ENCODE assay signal across 2 cellular contexts in genomic region chr6:79546186-79546585, GRCh38.
A peak's percentile ranks its signal among the peaks of the same experiment; 100 is the strongest.
TF ChIP-seq lines count a peak whose summit lies in the region.

No MANE protein-coding gene starts in this region.

TF ChIP-seq in IMR-90, 13 proteins besides CTCF, POLR2A, EP300 and RAD21:
- no peak for TF ChIP-seq CEBPB (IDR thresholded peaks at IDR 0.05; ENCODE audit: low read depth, low read length)
- TF ChIP-seq RCOR1 (IDR thresholded peaks at IDR 0.05; ENCODE audit: insufficient replicate concordance, low read length), result no peak
- TF ChIP-seq MAZ (IDR thresholded peaks at IDR 0.05; ENCODE audit: borderline replicate concordance, low read depth, low read length), result no peak

TF ChIP-seq in GM12878, 131 proteins besides CTCF, POLR2A, EP300 and RAD21:
- TF ChIP-seq GABPA (IDR thresholded peaks at IDR 0.05; ENCODE audit: low read depth), result no peak
- TF ChIP-seq SPI1 (IDR thresholded peaks at IDR 0.05; ENCODE audit: borderline replicate concordance, insufficient read depth, low read depth, low read length), result peak; percentile 12; the same call in 1 of the 2 replicates
- no peak for TF ChIP-seq BMI1 (IDR thresholded peaks at IDR 0.05; ENCODE audit: borderline replicate concordance)
- no peak for TF ChIP-seq CBX5 (IDR thresholded peaks at IDR 0.05; ENCODE audit: low read depth)
- no peak for TF ChIP-seq MEF2A (IDR thresholded peaks at IDR 0.05; ENCODE audit: insufficient read depth, low read depth, low read length)
- TF ChIP-seq IKZF2 (IDR thresholded peaks at IDR 0.05), result 0 out of 4 replicates have a peak, but pooled peaks of 1 of the 2 experiments have one; percentile 23
- no peak for TF ChIP-seq MLLT1 (IDR thresholded peaks at IDR 0.05)
- 0 out of 2 replicates have a peak, but pooled peaks have one; percentile 10 for TF ChIP-seq JUNB (IDR thresholded peaks at IDR 0.05)
- no peak for TF ChIP-seq TCF12 (IDR thresholded peaks at IDR 0.05; ENCODE audit: low read depth, low read length)
- no peak for TF ChIP-seq E2F8 (IDR thresholded peaks at IDR 0.05; ENCODE audit: low read depth, partially characterized antibody)
- TF ChIP-seq FOS (IDR thresholded peaks at IDR 0.05; ENCODE audit: borderline replicate concordance, extremely low read depth, insufficient read length), result no peak
- no peak for TF ChIP-seq YBX1 (IDR thresholded peaks at IDR 0.05)
- no peak for TF ChIP-seq CHD2 (IDR thresholded peaks at IDR 0.05; ENCODE audit: borderline replicate concordance, low read depth, low read length)
- no peak for TF ChIP-seq GATAD2B (conservative IDR thresholded peaks at IDR 0.05; ENCODE audit: low read depth)
- no peak for TF ChIP-seq KAT2A (conservative IDR thresholded peaks at IDR 0.05; ENCODE audit: control insufficient read depth, low read depth, low read length)
- no peak for TF ChIP-seq HSF1 (IDR thresholded peaks at IDR 0.05; ENCODE audit: low read depth, low read length)
- TF ChIP-seq TARDBP (IDR thresholded peaks at IDR 0.05; ENCODE audit: borderline replicate concordance), result no peak
- 0 out of 2 replicates have a peak, but pooled peaks have one; percentile 22 for TF ChIP-seq IKZF1 (conservative IDR thresholded peaks at IDR 0.05)
- TF ChIP-seq MTA2 (IDR thresholded peaks at IDR 0.05; ENCODE audit: low read depth), result 0 out of 2 replicates have a peak, but pooled peaks have one; percentile 29
- TF ChIP-seq TBL1XR1 (IDR thresholded peaks at IDR 0.05; ENCODE audit: low read depth, low read length), result no peak
- no peak for TF ChIP-seq STAT1 (conservative IDR thresholded peaks at IDR 0.05)
- TF ChIP-seq ASH2L (IDR thresholded peaks at IDR 0.05; ENCODE audit: borderline replicate concordance, low read depth), result no peak
- TF ChIP-seq RUNX3 (IDR thresholded peaks at IDR 0.05; ENCODE audit: low read length), result peak; percentile 24; the same call in 1 of the 2 replicates
